In genomic region chr9:120780367-120780766, GRCh38 we compare ENCODE assay signal across 16 cellular contexts. TPM values are rescaled to one million over a fixed set of nuclear protein-coding genes. Genes with fewer than 3 reads are reported as not detected.
DNase-seq lines count a peak whose midpoint lies in the region; ATAC-seq, FAIRE-seq and TF ChIP-seq lines count a peak whose summit lies in the region.
"Had no signal": no experiment of that assay in that cellular context is flagged by ENCODE, and none has a peak within 500 bp of the region (broad histone marks: within the 10 kb centered on the region; RNA-seq: fewer than 3 reads in every experiment).

No MANE protein-coding gene starts in this region.

- intact Hi-C loops in GM12878 (cut with micrococcal nuclease; ENCODE audit: unreplicated experiment): no loop called here

- H3K36me3 ChIP-seq in GM12878 (ENCODE audit: control insufficient read depth in 2 of 2, insufficient read depth in 2 of 2, low read length in 1 of 2): peaks cover 1 to 26% of the 10 kb centered on the region in 2 experiments

- POLR2A ChIA-PET in GM12878 (lab: Charles Lee): interaction anchor here (0.6 to 1.0 kb wide), 2 partner anchors 19 to 1610 kb away, joined by 3 to 4 read pairs; no protein-coding TSS in a partner anchor

- H3K27ac ChIP-seq in GM12878 (ENCODE audit: control insufficient read depth, insufficient read depth): no peak overlapping the region
- H3K27ac ChIP-seq: A549 had no signal

- peaks cover 17 to 33% (median 33%) of the 10 kb centered on the region in 3 donors for H3K36me3 Mint-ChIP-seq in immature natural killer cell
- peaks cover 29% of the 10 kb centered on the region for H3K36me3 Mint-ChIP-seq in natural killer cell treated with Interleukin-12 subunit alpha and Interleukin-12 subunit beta and Interleukin-15 and Interleukin-18, amount 100 ng/mL, for 72 hours

- peaks cover 0 to 3% (median 0%) of the 10 kb centered on the region in 3 donors for H3K27me3 Mint-ChIP-seq in immature natural killer cell (ENCODE audit: low read depth in 3 of 3)
- H3K27me3 Mint-ChIP-seq in natural killer cell treated with Interleukin-12 subunit alpha and Interleukin-12 subunit beta and Interleukin-15 and Interleukin-18, amount 100 ng/mL, for 72 hours: no peaks in the 10 kb centered on the region

- 96% methylated on average over 3 of the region's 3 CpGs for WGBS in GM12878 (ENCODE audit: insufficient coverage, insufficient replicate concordance, low lambda C conversion rate, missing lambda C conversion rate)

- RAD21 ChIA-PET in GM12878 (lab: Charles Lee; ENCODE audit: unreplicated experiment): no interaction called here

- H3K4me1 Mint-ChIP-seq in immature natural killer cell: peaks cover 38 to 57% of the 10 kb centered on the region in 2 donors
- H3K4me1 Mint-ChIP-seq in natural killer cell treated with Interleukin-12 subunit alpha and Interleukin-12 subunit beta and Interleukin-15 and Interleukin-18, amount 100 ng/mL, for 72 hours (ENCODE audit: low read depth in 2 of 2): peaks cover 21 to 29% of the 10 kb centered on the region in 2 donors

- FAIRE-seq in GM12878 (lab: Jason Lieb, UNC): no peak
- FAIRE-seq: A549 had no signal

- ATAC-seq in GM12878 (no peak), GM21786 (IDR thresholded peaks at IDR 0.05; ENCODE audit: unreplicated experiment) (no peak)
- peak; percentile 59 to 71 for ATAC-seq in natural killer cell treated with Interleukin-12 subunit alpha and Interleukin-12 subunit beta and Interleukin-15 and Interleukin-18, amount 100 ng/mL, for 72 hours
- ATAC-seq: A549; CD8-positive, alpha-beta T cell had no signal

- TF ChIP-seq CTCF in GM12878 (IDR thresholded peaks at IDR 0.05 in 2 of 3, conservative IDR thresholded peaks at IDR 0.05 in 1 of 3; ENCODE audit: control insufficient read depth in 2 of 3, extremely low read depth in 1 of 3, insufficient read depth in 1 of 3, low read depth in 3 of 3, low read length in 3 of 3): no peak

- TF ChIP-seq POLR2A in GM12878 (IDR thresholded peaks at IDR 0.05; ENCODE audit: low read depth, low read length): no peak

- no peak overlapping the region for H3K9ac ChIP-seq in GM12878 (ENCODE audit: control insufficient read depth, insufficient read depth, low read length)

- no peaks in the 10 kb centered on the region for H3K27me3 ChIP-seq in GM12878 (replicated peaks in 1 of 2; ENCODE audit: control insufficient read depth in 2 of 2, insufficient read depth in 2 of 2, low read length in 1 of 2)

- no peaks in the 10 kb centered on the region for H4K20me1 ChIP-seq in GM12878 (ENCODE audit: control insufficient read depth, insufficient read depth)

- in situ Hi-C loops in GM12878 (cut with MboI): no loop called here

- peaks cover 1% of the 10 kb centered on the region for H3K79me2 ChIP-seq in GM12878 (ENCODE audit: control insufficient read depth, insufficient read depth, low read length)

- no peak for TF ChIP-seq RAD21 in GM12878 (IDR thresholded peaks at IDR 0.05; ENCODE audit: insufficient read depth, low read depth, low read length)

- SMC1A ChIA-PET in GM12878 (lab: Charles Lee; ENCODE audit: uncharacterized antibody, unreplicated experiment): interaction anchor here (0.6 to 1.3 kb wide), 4 partner anchors 17 to 93 kb away, joined by 3 to 5 read pairs (median 4); no protein-coding TSS in a partner anchor

- H3K4me3 Mint-ChIP-seq in immature natural killer cell: peak overlapping the region in 4 of 5 donors; percentile 1 to 18 (median 14)
- peak overlapping the region; percentile 46 for H3K4me3 Mint-ChIP-seq in natural killer cell treated with Interleukin-12 subunit alpha and Interleukin-12 subunit beta and Interleukin-15 and Interleukin-18, amount 100 ng/mL, for 72 hours
- H3K4me3 Mint-ChIP-seq: CD14-positive monocyte; CD8-positive, alpha-beta T cell had no signal

- CTCF ChIA-PET in GM12878 (lab: Yijun Ruan, JAX): interaction anchor here (0.6 kb wide), 1 partner anchor 1261 kb away, joined by 3 read pairs; no protein-coding TSS in a partner anchor

- no peaks in the 10 kb centered on the region; the same call in 2 of the 3 replicates for H3K9me3 ChIP-seq in GM12878 (replicated peaks; ENCODE audit: control insufficient read depth, insufficient read depth, low read length)
- H3K9me3 ChIP-seq: A549 had no signal

- H2AFZ ChIP-seq in GM12878 (ENCODE audit: control insufficient read depth, low read depth, low read length): no peak overlapping the region

- no peak overlapping the region for H3K4me3 ChIP-seq in GM12878
- H3K4me3 ChIP-seq: A549, HAP-1 had no signal

- BruUV-seq in GM12878 (replicated peaks; lab: Mats Ljungman, UMichigan): TSS peak; percentile 21

- no peaks in the 10 kb centered on the region for H3K9me3 Mint-ChIP-seq in immature natural killer cell
- H3K9me3 Mint-ChIP-seq in natural killer cell treated with Interleukin-12 subunit alpha and Interleukin-12 subunit beta and Interleukin-15 and Interleukin-18, amount 100 ng/mL, for 72 hours: no peaks in the 10 kb centered on the region
- H3K9me3 Mint-ChIP-seq: CD14-positive monocyte; CD8-positive, alpha-beta T cell had no signal

- no peak for TF ChIP-seq EP300 in GM12878 (IDR thresholded peaks at IDR 0.05; ENCODE audit: borderline replicate concordance in 1 of 2, control insufficient read depth in 1 of 2, low read depth in 2 of 2, low read length in 2 of 2)

- H3K4me2 ChIP-seq in GM12878 (ENCODE audit: control insufficient read depth, insufficient read depth): no peak overlapping the region
- H3K4me2 ChIP-seq: A549 had no signal

- no peaks in the 10 kb centered on the region for H3K4me1 ChIP-seq in GM12878 (ENCODE audit: control insufficient read depth, insufficient read depth, low read length)
- H3K4me1 ChIP-seq: HAP-1 had no signal

- DNase-seq in MV-4-11 (lab: John Stamatoyannopoulos, UW): peak; percentile 17
- DNase-seq in GM12878 (ENCODE audit: low read depth, low spot score): no peak
- peak; percentile 14 to 39 (median 27) for DNase-seq in immature natural killer cell
- no peak for DNase-seq in natural killer cell treated with Interleukin-12 subunit alpha and Interleukin-12 subunit beta and Interleukin-15 and Interleukin-18, amount 100 ng/mL, for 72 hours (ENCODE audit: low spot score)
- DNase-seq in NCI-H1694 treated with DMSO at 0.1 percent for 48 hours (lab: John Stamatoyannopoulos, UW): no peak
- no peak for DNase-seq in SHP77 treated with DMSO at 0.1 percent for 48 hours (lab: John Stamatoyannopoulos, UW)
- no peak for DNase-seq in activated CD4-positive, CD25-positive, alpha-beta regulatory T cell (lab: John Stamatoyannopoulos, UW)
- DNase-seq: CD8-positive, alpha-beta T cell; COR-L47; DND-41; GDM1; GOT3 had no signal

- peak overlapping the region; percentile 20 to 57 (median 30) for H3K27ac Mint-ChIP-seq in immature natural killer cell
- no peak overlapping the region for H3K27ac Mint-ChIP-seq in natural killer cell treated with Interleukin-12 subunit alpha and Interleukin-12 subunit beta and Interleukin-15 and Interleukin-18, amount 100 ng/mL, for 72 hours
- H3K27ac Mint-ChIP-seq: CD8-positive, alpha-beta T cell had no signal

TF ChIP-seq in GM12878, 131 proteins besides CTCF, POLR2A, EP300 and RAD21 (continues in another document):
- TF ChIP-seq CEBPZ (IDR thresholded peaks at IDR 0.05; ENCODE audit: low read depth, low read length): no peak

RNA-seq across cellular contexts. Expression of gene FBXW2, which starts 12.8 kb away (rescaled TPM):
- 49.0 and 55.4 TPM in 2 replicates for total RNA-seq in GM12878 (2013; cell fraction: nucleolus; rRNA removed)
- 20.8 and 24.0 TPM in 2 replicates for total RNA-seq in GM12878 (2014; rRNA removed)
- 23.8 and 28.0 TPM in 2 replicates for total RNA-seq in GM12878 (2014; rRNA removed; fragmentation: Illumina TruSeq; extraction: Trizol)
- 55.0 and 56.9 TPM in 2 replicates for total RNA-seq in GM12878 (2021)
- polyA plus RNA-seq in GM12878 (2011; ENCODE audit: low read depth): 8.7 TPM
- polyA plus RNA-seq in GM12878 (2011; rRNA removed): 52.4 and 62.0 TPM in 2 replicates
- polyA plus RNA-seq in GM12878 (2011; cell fraction: cytosol; rRNA removed): 34.4 and 35.7 TPM in 2 replicates
- polyA plus RNA-seq in GM12878 (2011; cell fraction: nucleus; rRNA removed): 22.6 and 28.6 TPM in 2 replicates
- 17.5 and 17.6 TPM in 2 replicates for polyA plus RNA-seq in GM12878 (2012)
- polyA plus RNA-seq in GM12878 (2014; fragmentation: Illumina TruSeq; extraction: Trizol): 38.7 and 45.2 TPM in 2 replicates
- 1 to 10 TPM; 2.9 to 3.0 TPM for polyA plus RNA-seq in GM12878 (2014; fragmentation: Nextera tagmentation; extraction: Ambion mirVana)
- 41.4 and 43.7 TPM in 2 replicates for polyA plus RNA-seq in GM12878 (2014; rRNA removed)
- polyA plus RNA-seq in GM12878 (2016; fragmentation: Nextera tagmentation; extraction: Ambion mirVana): 10 to 100 TPM; 39.4 to 42.1 TPM
- polyA minus RNA-seq in GM12878 (2011; rRNA and poly(A)+ RNA removed): 43.9 and 62.9 TPM in 2 replicates
- polyA minus RNA-seq in GM12878 (2011; cell fraction: cytosol; rRNA and poly(A)+ RNA removed): 13.4 and 18.0 TPM in 2 replicates
- polyA minus RNA-seq in GM12878 (2011; cell fraction: nucleus; rRNA and poly(A)+ RNA removed): 18.5 and 34.7 TPM in 2 replicates
- polyA plus RNA-seq in immature natural killer cell: 10 to 100 TPM; 34.0 to 60.4 (median 51.0) TPM
- 100 to 1,000 TPM in 1 of 2 donors, 10 to 100 TPM in 1; 73.6 to 105 TPM for total RNA-seq in natural killer cell treated with Interleukin-12 subunit alpha and Interleukin-12 subunit beta and Interleukin-15 and Interleukin-18, amount 100 ng/mL, for 72 hours

Comparison
In these comparisons a context has a peak if more than half of its experiments do, and no peak if none do; other contexts are left out.
1. DNase-seq: peak in MV-4-11 (single experiment) and immature natural killer cell (3 of 3); none in GM12878 (single experiment), natural killer cell treated with Interleukin-12 subunit alpha and Interleukin-12 subunit beta and Interleukin-15 and Interleukin-18, amount 100 ng/mL, for 72 hours (single experiment), NCI-H1694 treated with DMSO at 0.1 percent for 48 hours (single experiment), SHP77 treated with DMSO at 0.1 percent for 48 hours (single experiment) and activated CD4-positive, CD25-positive, alpha-beta regulatory T cell (0 of 4).
2. ATAC-seq: peak in natural killer cell treated with Interleukin-12 subunit alpha and Interleukin-12 subunit beta and Interleukin-15 and Interleukin-18, amount 100 ng/mL, for 72 hours (2 of 2); none in GM12878 (single experiment) and GM21786 (single experiment).
3. H3K27ac Mint-ChIP-seq: peak in immature natural killer cell (6 of 6); none in natural killer cell treated with Interleukin-12 subunit alpha and Interleukin-12 subunit beta and Interleukin-15 and Interleukin-18, amount 100 ng/mL, for 72 hours (0 of 2).